Comparison of ENCODE assay signal across 16 cellular contexts in the genomic region with DNA sequence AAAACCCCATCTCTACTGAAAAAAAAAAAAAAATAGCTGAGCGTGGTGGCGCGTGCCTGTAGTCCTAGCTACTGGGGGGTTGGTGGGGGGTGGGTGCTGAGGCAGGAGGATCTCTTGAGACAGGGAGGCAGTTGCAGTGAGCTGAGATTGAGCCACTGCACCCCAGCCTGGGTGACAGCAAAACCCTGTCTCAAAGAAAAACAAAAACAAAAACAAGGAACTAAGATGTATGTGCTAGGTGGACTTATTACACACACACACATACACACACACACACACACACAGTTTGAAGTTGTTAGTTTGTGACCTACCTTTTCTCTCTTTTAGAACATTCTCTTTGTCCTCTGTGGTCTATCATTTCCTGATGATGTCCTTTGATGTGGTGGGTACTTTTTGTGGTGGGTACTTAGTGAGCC.
DNase-seq lines count a peak whose midpoint lies in the region; ATAC-seq and TF ChIP-seq lines count a peak whose summit lies in the region.
"Had no signal": no experiment of that assay in that cellular context is flagged by ENCODE, and none has a peak within 500 bp of the region (broad histone marks: within the 10 kb centered on the region; RNA-seq: fewer than 3 reads in every experiment).

No MANE protein-coding gene starts in this region.

- no peaks in the 10 kb centered on the region for H3K9me2 ChIP-seq in MM.1S (replicated peaks; ENCODE audit: insufficient read depth, low read length)

- H3K27ac ChIP-seq in MM.1S (ENCODE audit: low read length) = no peak overlapping the region
- H3K27ac ChIP-seq: breast epithelium, parathyroid adenoma, tibial artery had no signal

- H2AFZ ChIP-seq in MM.1S (ENCODE audit: low read length) = no peak overlapping the region
- H2AFZ ChIP-seq: parathyroid adenoma had no signal

- DNase-seq in activated T-cell treated with anti-CD3 and anti-CD28 coated beads, Interleukin-2, amount 50 U/mL, for 1 hour = peak; percentile 34
- DNase-seq in activated T-cell treated with anti-CD3 and anti-CD28 coated beads, Interleukin-2, amount 50 U/mL, for 48 hours = no peak
- peak; percentile 88 for DNase-seq in MM.1S
- DNase-seq in activated effector memory CD4-positive, alpha-beta T cell treated with anti-CD3 and anti-CD28 coated beads, Interleukin-2, amount 50 U/mL, for 16 hours = peak; percentile 66
- peak in 5 of 6 experiments; percentile 3 to 76 (median 66) for DNase-seq in stimulated activated naive CD4-positive, alpha-beta T cell (lab: John Stamatoyannopoulos, UW)
- DNase-seq in erythroblast (lab: John Stamatoyannopoulos, UW) = no peak
- DNase-seq: ACHN, DMS153, midbrain, NCI-H2029, NCI-H69, tibial artery had no signal

- no peak for TF ChIP-seq POLR2A in erythroblast (IDR thresholded peaks at IDR 0.05; ENCODE audit: low read length)

- H3K4me1 ChIP-seq in MM.1S (ENCODE audit: low read length) = peaks cover 12% of the 10 kb centered on the region; the same call in 1 of the 2 replicates
- H3K4me1 ChIP-seq: breast epithelium, parathyroid adenoma, tibial artery had no signal

- TF ChIP-seq CTCF in MM.1S (IDR thresholded peaks at IDR 0.05; ENCODE audit: low read length) = no peak

- H3K27me3 ChIP-seq in MM.1S (replicated peaks; ENCODE audit: insufficient read depth, low read length) = no peaks in the 10 kb centered on the region
- H3K27me3 ChIP-seq: breast epithelium, tibial artery had no signal

- H3K9ac ChIP-seq in MM.1S (ENCODE audit: low read length) = no peak overlapping the region
- H3K9ac ChIP-seq: parathyroid adenoma had no signal

- H4K20me1 ChIP-seq in MM.1S (ENCODE audit: insufficient read depth, low read length) = no peaks in the 10 kb centered on the region

- H3K4me2 ChIP-seq in MM.1S (ENCODE audit: low read depth, low read length) = peak overlapping the region; percentile 15; the same call in 1 of the 2 replicates

- H3K79me2 ChIP-seq in MM.1S (ENCODE audit: low read length) = no peaks in the 10 kb centered on the region
- H3K79me2 ChIP-seq: parathyroid adenoma had no signal

- H3K36me3 ChIP-seq in MM.1S (replicated peaks; ENCODE audit: insufficient read depth, low read length) = no peaks in the 10 kb centered on the region
- H3K36me3 ChIP-seq: breast epithelium had no signal

- ATAC-seq in HG02852 (IDR thresholded peaks at IDR 0.05; ENCODE audit: unreplicated experiment) (no peak), GM18868 (IDR thresholded peaks at IDR 0.05; ENCODE audit: unreplicated experiment) (no peak)

- no peaks in the 10 kb centered on the region for H3F3A ChIP-seq in MM.1S (ENCODE audit: insufficient read depth, low read length)

- H3K9me3 ChIP-seq in MM.1S (replicated peaks; ENCODE audit: insufficient read depth, low read length) = no peaks in the 10 kb centered on the region
- H3K9me3 ChIP-seq: breast epithelium, tibial artery had no signal

- no peak overlapping the region for H3K4me3 ChIP-seq in MM.1S (ENCODE audit: low read length)
- H3K4me3 ChIP-seq: breast epithelium, tibial artery had no signal

Comparison
In these comparisons a context has a peak if more than half of its experiments do, and no peak if none do; other contexts are left out.
1. DNase-seq: peak in activated T-cell treated with anti-CD3 and anti-CD28 coated beads, Interleukin-2, amount 50 U/mL, for 1 hour (single experiment), MM.1S (single experiment), activated effector memory CD4-positive, alpha-beta T cell treated with anti-CD3 and anti-CD28 coated beads, Interleukin-2, amount 50 U/mL, for 16 hours (single experiment) and stimulated activated naive CD4-positive, alpha-beta T cell (5 of 6); none in activated T-cell treated with anti-CD3 and anti-CD28 coated beads, Interleukin-2, amount 50 U/mL, for 48 hours (0 of 2) and erythroblast (0 of 2).